ENCODE assay signal across 36 cellular contexts in genomic region chr17:58148609-58149008, GRCh38. TPM values are rescaled to one million over a fixed set of nuclear protein-coding genes. Genes with fewer than 3 reads are reported as not detected.
"Had no signal": no experiment of that assay in that cellular context is flagged by ENCODE, and none has a peak within 500 bp of the region (broad histone marks: within the 10 kb centered on the region; RNA-seq: fewer than 3 reads in every experiment).

No MANE protein-coding gene starts in this region.

- H3K36me3 ChIP-seq: WERI-Rb-1 had no signal

- DNase-seq: activated B cell treated with CpG ODN at 0.5 μM for 24 hours; activated CD4-positive, alpha-beta memory T cell treated with anti-CD3 and anti-CD28 coated beads for 36 hours; activated CD4-positive, alpha-beta memory T cell treated with anti-CD3 and anti-CD28 coated beads, Interleukin-2, amount 10 ng/mL, durations not matched to agents 7 days and 5 days; activated CD4-positive, alpha-beta T cell treated with anti-CD3 and anti-CD28 coated beads for 1 hour; activated CD4-positive, alpha-beta T cell treated with anti-CD3 and anti-CD28 coated beads for 36 hours; activated CD4-positive, alpha-beta T cell treated with anti-CD3 and anti-CD28 coated beads for 4 hours; activated CD4-positive, alpha-beta T cell treated with anti-CD3 and anti-CD28 coated beads for 48 hours; activated CD4-positive, alpha-beta T cell treated with anti-CD3 and anti-CD28 coated beads, Interleukin-2, amount 50 U/mL, for 1 hour; activated CD4-positive, alpha-beta T cell treated with anti-CD3 and anti-CD28 coated beads, Interleukin-2, amount 50 U/mL, for 4 hours; activated CD4-positive, alpha-beta T cell treated with anti-CD3 and anti-CD28 coated beads, Interleukin-2, amount 50 U/mL, for 48 hours; activated CD4-positive, CD25-positive, alpha-beta regulatory T cell; activated CD4-positive, CD25-positive, alpha-beta regulatory T cell treated with anti-CD3 and anti-CD28 coated beads, Interleukin-2, amount 50 U/mL, for 72 hours; activated CD8-positive, alpha-beta memory T cell treated with anti-CD3 and anti-CD28 coated beads for 24 hours; activated CD8-positive, alpha-beta memory T cell treated with anti-CD3 and anti-CD28 coated beads, Interleukin-2, amount 10 ng/mL, durations not matched to agents 7 days and 5 days; activated CD8-positive, alpha-beta memory T cell treated with anti-CD3 and anti-CD28 coated beads, Interleukin-2, amount 50 U/mL, for 4 hours; activated CD8-positive, alpha-beta memory T cell treated with anti-CD3 and anti-CD28 coated beads, Interleukin-2, amount 50 U/mL, for 48 hours; activated CD8-positive, alpha-beta T cell treated with anti-CD3 and anti-CD28 coated beads for 36 hours; activated CD8-positive, alpha-beta T cell treated with anti-CD3 and anti-CD28 coated beads, Interleukin-2, amount 10 ng/mL, durations not matched to agents 7 days and 5 days; activated T-cell treated with anti-CD3 and anti-CD28 coated beads for 4 hours; activated T-cell treated with anti-CD3 and anti-CD28 coated beads, Interleukin-2, amount 50 U/mL, for 1 hour; activated T-cell treated with anti-CD3 and anti-CD28 coated beads, Interleukin-2, amount 50 U/mL, for 24 hours; activated T-cell treated with anti-CD3 and anti-CD28 coated beads, Interleukin-2, amount 50 U/mL, for 4 hours; T-cell; T-helper 1 cell; T-helper 2 cell; T-helper 9 cell; T1000; WERI-Rb-1 had no signal

- H3K4me3 Mint-ChIP-seq: activated B cell treated with CpG ODN at 0.5 μM for 24 hours; activated CD4-positive, alpha-beta memory T cell treated with anti-CD3 and anti-CD28 coated beads for 36 hours; activated CD4-positive, alpha-beta memory T cell treated with anti-CD3 and anti-CD28 coated beads, Interleukin-2, amount 10 ng/mL, durations not matched to agents 7 days and 5 days; activated CD4-positive, alpha-beta T cell treated with anti-CD3 and anti-CD28 coated beads for 36 hours; activated CD8-positive, alpha-beta memory T cell treated with anti-CD3 and anti-CD28 coated beads, Interleukin-2, amount 10 ng/mL, durations not matched to agents 7 days and 5 days; activated CD8-positive, alpha-beta T cell treated with anti-CD3 and anti-CD28 coated beads for 36 hours; activated CD8-positive, alpha-beta T cell treated with anti-CD3 and anti-CD28 coated beads, Interleukin-2, amount 10 ng/mL, durations not matched to agents 7 days and 5 days; activated T-cell treated with anti-CD3 and anti-CD28 coated beads, Interleukin-2, amount 50 U/mL, for 24 hours; activated T-cell treated with anti-CD3 and anti-CD28 coated beads, Interleukin-2, amount 50 U/mL, for 4 hours; T-cell; T-helper 1 cell treated with Interleukin-12 subunit alpha and Interleukin-12 subunit beta and Interleukin-4 antibody, amounts not matched to agents 30 μg/mL and 1 μg/mL, for 36 hours; T-helper 2 cell treated with Interferon-gamma antibody and Interleukin-4, amounts not matched to agents 5 μg/mL and 100 μg/mL, for 36 hours; WTC11 had no signal

- H3K27ac Mint-ChIP-seq: activated B cell treated with CpG ODN at 0.5 μM for 24 hours; activated CD4-positive, alpha-beta memory T cell treated with anti-CD3 and anti-CD28 coated beads for 36 hours; activated CD4-positive, alpha-beta memory T cell treated with anti-CD3 and anti-CD28 coated beads, Interleukin-2, amount 10 ng/mL, durations not matched to agents 7 days and 5 days; activated CD4-positive, alpha-beta T cell treated with anti-CD3 and anti-CD28 coated beads for 36 hours; activated CD8-positive, alpha-beta memory T cell treated with anti-CD3 and anti-CD28 coated beads, Interleukin-2, amount 10 ng/mL, durations not matched to agents 7 days and 5 days; activated CD8-positive, alpha-beta T cell treated with anti-CD3 and anti-CD28 coated beads for 36 hours; activated CD8-positive, alpha-beta T cell treated with anti-CD3 and anti-CD28 coated beads, Interleukin-2, amount 10 ng/mL, durations not matched to agents 7 days and 5 days; activated T-cell treated with anti-CD3 and anti-CD28 coated beads, Interleukin-2, amount 50 U/mL, for 24 hours; T-helper 1 cell treated with Interleukin-12 subunit alpha and Interleukin-12 subunit beta and Interleukin-4 antibody, amounts not matched to agents 30 μg/mL and 1 μg/mL, for 36 hours; T-helper 2 cell treated with Interferon-gamma antibody and Interleukin-4, amounts not matched to agents 5 μg/mL and 100 μg/mL, for 36 hours; WTC11 had no signal

- H3K4me1 Mint-ChIP-seq: WTC11 had no signal

- H3K27ac ChIP-seq: VCaP, WERI-Rb-1 had no signal

- H3K27me3 Mint-ChIP-seq: activated CD4-positive, alpha-beta memory T cell treated with anti-CD3 and anti-CD28 coated beads for 36 hours; activated CD4-positive, alpha-beta T cell treated with anti-CD3 and anti-CD28 coated beads for 36 hours; activated CD8-positive, alpha-beta T cell treated with anti-CD3 and anti-CD28 coated beads for 36 hours; activated T-cell treated with anti-CD3 and anti-CD28 coated beads, Interleukin-2, amount 50 U/mL, for 24 hours; T-cell had no signal

- ATAC-seq: activated CD4-positive, alpha-beta T cell treated with anti-CD3 and anti-CD28 coated beads for 36 hours; activated CD4-positive, CD25-positive, alpha-beta regulatory T cell treated with anti-CD3 and anti-CD28 coated beads, Interleukin-2, amount 50 U/mL, for 24 hours; activated CD8-positive, alpha-beta memory T cell treated with anti-CD3 and anti-CD28 coated beads, Interleukin-2, amount 10 ng/mL, durations not matched to agents 7 days and 5 days; activated CD8-positive, alpha-beta T cell treated with anti-CD3 and anti-CD28 coated beads for 36 hours; activated CD8-positive, alpha-beta T cell treated with anti-CD3 and anti-CD28 coated beads, Interleukin-2, amount 10 ng/mL, durations not matched to agents 7 days and 5 days; activated T-cell treated with anti-CD3 and anti-CD28 coated beads, Interleukin-2, amount 50 U/mL, for 4 hours; T-cell; WTC11 had no signal

RNA-seq across cellular contexts. Expression of gene OR4D1, which starts 0.4 kb away (rescaled TPM):
- total RNA-seq: activated B cell treated with CpG ODN at 0.5 μM for 24 hours had no signal

RNA-seq across cellular contexts. Expression of gene OR4D2, which starts 18.2 kb away (rescaled TPM):
- total RNA-seq: activated B cell treated with CpG ODN at 0.5 μM for 24 hours; activated CD4-positive, alpha-beta memory T cell treated with anti-CD3 and anti-CD28 coated beads for 36 hours; activated CD4-positive, alpha-beta memory T cell treated with anti-CD3 and anti-CD28 coated beads, Interleukin-2, amount 10 ng/mL, durations not matched to agents 7 days and 5 days; activated CD4-positive, alpha-beta T cell treated with anti-CD3 and anti-CD28 coated beads for 36 hours; activated CD8-positive, alpha-beta memory T cell treated with anti-CD3 and anti-CD28 coated beads for 36 hours; activated CD8-positive, alpha-beta memory T cell treated with anti-CD3 and anti-CD28 coated beads, Interleukin-2, amount 10 ng/mL, durations not matched to agents 7 days and 5 days; activated CD8-positive, alpha-beta T cell treated with anti-CD3 and anti-CD28 coated beads for 36 hours; activated CD8-positive, alpha-beta T cell treated with anti-CD3 and anti-CD28 coated beads, Interleukin-2, amount 10 ng/mL, durations not matched to agents 7 days and 5 days; activated T-cell treated with anti-CD3 and anti-CD28 coated beads, Interleukin-2, amount 50 U/mL, for 4 hours; T-cell; T-helper 1 cell treated with Interleukin-12 subunit alpha and Interleukin-12 subunit beta and Interleukin-4 antibody, amounts not matched to agents 30 ng/mL and 1 ng/mL, for 36 hours; T-helper 2 cell treated with Interferon-gamma antibody and Interleukin-4, amounts not matched to agents 100 ng/mL and 5 ng/mL, for 36 hours; WTC11 had no signal

RNA-seq across cellular contexts. Expression of gene EPX, which starts 43.9 kb away (rescaled TPM):
- total RNA-seq: activated B cell treated with CpG ODN at 0.5 μM for 24 hours; activated CD4-positive, alpha-beta memory T cell treated with anti-CD3 and anti-CD28 coated beads for 36 hours; activated CD4-positive, alpha-beta memory T cell treated with anti-CD3 and anti-CD28 coated beads, Interleukin-2, amount 10 ng/mL, durations not matched to agents 7 days and 5 days; activated CD4-positive, alpha-beta T cell treated with anti-CD3 and anti-CD28 coated beads for 36 hours; activated CD8-positive, alpha-beta memory T cell treated with anti-CD3 and anti-CD28 coated beads for 36 hours; activated CD8-positive, alpha-beta memory T cell treated with anti-CD3 and anti-CD28 coated beads, Interleukin-2, amount 10 ng/mL, durations not matched to agents 7 days and 5 days; activated CD8-positive, alpha-beta T cell treated with anti-CD3 and anti-CD28 coated beads for 36 hours; activated CD8-positive, alpha-beta T cell treated with anti-CD3 and anti-CD28 coated beads, Interleukin-2, amount 10 ng/mL, durations not matched to agents 7 days and 5 days; activated T-cell treated with anti-CD3 and anti-CD28 coated beads, Interleukin-2, amount 50 U/mL, for 4 hours; T-helper 1 cell treated with Interleukin-12 subunit alpha and Interleukin-12 subunit beta and Interleukin-4 antibody, amounts not matched to agents 30 ng/mL and 1 ng/mL, for 36 hours; T-helper 2 cell treated with Interferon-gamma antibody and Interleukin-4, amounts not matched to agents 100 ng/mL and 5 ng/mL, for 36 hours; WTC11 had no signal
